19 cellular contexts compared by ENCODE assay signal in genomic region chr16:8953064-8953463, GRCh38. TPM values are rescaled to one million over a fixed set of nuclear protein-coding genes. Genes with fewer than 3 reads are reported as not detected.
DNase-seq lines count a peak whose midpoint lies in the region; ATAC-seq and TF ChIP-seq lines count a peak whose summit lies in the region.
"Had no signal": no experiment of that assay in that cellular context is flagged by ENCODE, and none has a peak within 500 bp of the region (broad histone marks: within the 10 kb centered on the region; RNA-seq: fewer than 3 reads in every experiment).

No MANE protein-coding gene starts in this region.

- H3K79me2 ChIP-seq in OCI-LY7 (ENCODE audit: insufficient read depth, low read depth, low read length): peaks cover 83% of the 10 kb centered on the region

- H4K20me1 ChIP-seq in OCI-LY7 (ENCODE audit: insufficient read depth, low read length): peaks cover 68% of the 10 kb centered on the region

- H3K36me3 Mint-ChIP-seq in activated T-cell treated with anti-CD3 and anti-CD28 coated beads, Interleukin-2, amount 50 U/mL, for 72 hours (ENCODE audit: insufficient read depth in 2 of 2): no peaks in the 10 kb centered on the region
- no peaks in the 10 kb centered on the region for H3K36me3 Mint-ChIP-seq in endodermal cell (ENCODE audit: low read depth)
- no peaks in the 10 kb centered on the region for H3K36me3 Mint-ChIP-seq in progenitor cell of endocrine pancreas (ENCODE audit: insufficient read depth)

- CTCF ChIA-PET in OCI-LY7 (lab: Charles Lee; ENCODE audit: unreplicated experiment): no interaction called here

- no peak for DNase-seq in activated T-cell treated with anti-CD3 and anti-CD28 coated beads, Interleukin-2, amount 50 U/mL, for 72 hours
- no peak for DNase-seq in activated T-cell treated with anti-CD3 and anti-CD28 coated beads, Interleukin-2, amount 50 U/mL, for 1 hour
- peak; percentile 33 for DNase-seq in OCI-LY7 (ENCODE audit: low spot score)
- DNase-seq in endodermal cell: peak; percentile 53
- DNase-seq in progenitor cell of endocrine pancreas (ENCODE audit: low spot score, unreplicated experiment): no peak
- DNase-seq: activated CD4-positive, CD25-positive, alpha-beta regulatory T cell; EL; foreskin keratinocyte; NCI-H1694; NCI-H345; NK-92 treated with Interleukin-12 subunit alpha and Interleukin-12 subunit beta, amount 100 ng/mL, for 24 hours; stimulated activated naive CD4-positive, alpha-beta T cell; T-helper 1 cell had no signal

- no peak for ATAC-seq in activated T-cell treated with anti-CD3 and anti-CD28 coated beads, Interleukin-2, amount 50 U/mL, for 72 hours (replicated peaks in 1 of 2)
- ATAC-seq in HG03175 (IDR thresholded peaks at IDR 0.05; ENCODE audit: unreplicated experiment): no peak
- ATAC-seq in HG02623 (IDR thresholded peaks at IDR 0.05; ENCODE audit: unreplicated experiment): no peak
- no peak for ATAC-seq in HG03520 (IDR thresholded peaks at IDR 0.05; ENCODE audit: unreplicated experiment)
- ATAC-seq: A549, foreskin keratinocyte, left lobe of liver had no signal

- H3K4me3 Mint-ChIP-seq in activated T-cell treated with anti-CD3 and anti-CD28 coated beads, Interleukin-2, amount 50 U/mL, for 72 hours: peak overlapping the region; percentile 7 to 20
- H3K4me3 Mint-ChIP-seq in endodermal cell (no peak overlapping the region), progenitor cell of endocrine pancreas (ENCODE audit: low read depth) (no peak overlapping the region)

- H3K27ac ChIP-seq in OCI-LY7 (ENCODE audit: low read depth, low read length, poor library complexity, severe bottlenecking): no peak overlapping the region
- H3K27ac ChIP-seq in endodermal cell (ENCODE audit: low read depth, low read length): no peak overlapping the region
- H3K27ac ChIP-seq: A549, foreskin keratinocyte had no signal

- no peak overlapping the region for H3K9ac ChIP-seq in endodermal cell (ENCODE audit: extremely low read depth, low read length, poor library complexity, severe bottlenecking)

- TF ChIP-seq CTCF in OCI-LY7 (conservative IDR thresholded peaks at IDR 0.05; ENCODE audit: low read length): no peak
- no peak for TF ChIP-seq CTCF in endodermal cell (conservative IDR thresholded peaks at IDR 0.05)
- TF ChIP-seq CTCF in progenitor cell of endocrine pancreas (IDR thresholded peaks at IDR 0.05; ENCODE audit: unreplicated experiment): no peak

- POLR2A ChIA-PET in OCI-LY7 (lab: Charles Lee): no interaction called here

- no peak overlapping the region for H2AFZ ChIP-seq in OCI-LY7 (ENCODE audit: low read length)

- H3K9me3 ChIP-seq in OCI-LY7 (ENCODE audit: low read length) (no peaks in the 10 kb centered on the region), endodermal cell (ENCODE audit: control insufficient read depth, low read length) (no peaks in the 10 kb centered on the region)
- H3K9me3 ChIP-seq: A549 had no signal

- H3K36me3 ChIP-seq in OCI-LY7 (ENCODE audit: insufficient read depth, low read length) (no peaks in the 10 kb centered on the region), endodermal cell (ENCODE audit: control insufficient read depth, insufficient read depth, low read length) (no peaks in the 10 kb centered on the region)

- H3K27me3 Mint-ChIP-seq in activated T-cell treated with anti-CD3 and anti-CD28 coated beads, Interleukin-2, amount 50 U/mL, for 72 hours (ENCODE audit: low read depth): no peaks in the 10 kb centered on the region
- H3K27me3 Mint-ChIP-seq in endodermal cell (ENCODE audit: insufficient read depth) (no peaks in the 10 kb centered on the region), progenitor cell of endocrine pancreas (no peaks in the 10 kb centered on the region)

- BruUV-seq in OCI-LY7 (replicated peaks; lab: Mats Ljungman, UMichigan): no TSS peak

- no peaks in the 10 kb centered on the region for H3K27me3 ChIP-seq in endodermal cell (ENCODE audit: control insufficient read depth, insufficient read depth, low read length, poor library complexity, severe bottlenecking)
- H3K27me3 ChIP-seq: foreskin keratinocyte had no signal

- WGBS in endodermal cell (ENCODE audit: insufficient coverage in 1 of 2, insufficient read length in 1 of 2), 2 experiments: 80 to 89% methylated on average over 7 to 11 of the region's 11 CpGs

- H3K4me3 ChIP-seq in OCI-LY7 (ENCODE audit: low read depth, low read length, poor library complexity, severe bottlenecking) (no peak overlapping the region), endodermal cell (ENCODE audit: low read length) (no peak overlapping the region)
- H3K4me3 ChIP-seq: A549, smooth muscle cell had no signal

- H3K9me3 Mint-ChIP-seq in activated T-cell treated with anti-CD3 and anti-CD28 coated beads, Interleukin-2, amount 50 U/mL, for 72 hours: no peaks in the 10 kb centered on the region
- H3K9me3 Mint-ChIP-seq in endodermal cell: no peaks in the 10 kb centered on the region
- no peaks in the 10 kb centered on the region for H3K9me3 Mint-ChIP-seq in progenitor cell of endocrine pancreas (ENCODE audit: low read depth)

- peak overlapping the region; percentile 51 for H3K27ac Mint-ChIP-seq in activated T-cell treated with anti-CD3 and anti-CD28 coated beads, Interleukin-2, amount 50 U/mL, for 72 hours
- H3K27ac Mint-ChIP-seq in endodermal cell: peak overlapping the region; percentile 30
- peak overlapping the region; percentile 90 for H3K27ac Mint-ChIP-seq in progenitor cell of endocrine pancreas

- intact Hi-C loops in OCI-LY7 (cut with micrococcal nuclease; ENCODE audit: unreplicated experiment): no loop called here

- H3K9me2 ChIP-seq in OCI-LY7 (ENCODE audit: insufficient read depth, low read length): no peaks in the 10 kb centered on the region

- peak overlapping the region; percentile 68; the same call in 1 of the 2 replicates for H3K4me2 ChIP-seq in OCI-LY7 (ENCODE audit: low read length)
- H3K4me2 ChIP-seq: A549, smooth muscle cell had no signal

- peaks cover 61% of the 10 kb centered on the region for H3K4me1 ChIP-seq in OCI-LY7 (ENCODE audit: insufficient read depth, low read length, poor library complexity, severe bottlenecking)
- peaks cover 13% of the 10 kb centered on the region for H3K4me1 ChIP-seq in endodermal cell (ENCODE audit: control insufficient read depth, insufficient read depth, low read length)

- H3K4me1 Mint-ChIP-seq in activated T-cell treated with anti-CD3 and anti-CD28 coated beads, Interleukin-2, amount 50 U/mL, for 72 hours (ENCODE audit: low read depth): peaks cover 88% of the 10 kb centered on the region
- H3K4me1 Mint-ChIP-seq in endodermal cell (peaks cover 64% of the 10 kb centered on the region), progenitor cell of endocrine pancreas (ENCODE audit: low read depth) (peaks cover 45% of the 10 kb centered on the region)

RNA-seq across cellular contexts. Expression of gene USP7, which starts 10.6 kb away (rescaled TPM):
- 100 to 1,000 TPM; 126 to 131 TPM for total RNA-seq in activated T-cell treated with anti-CD3 and anti-CD28 coated beads, Interleukin-2, amount 50 U/mL, for 72 hours
- total RNA-seq in OCI-LY7 (2014; rRNA removed; shearing (Covaris generic)): 46.4 and 61.5 TPM in 2 replicates
- 127 and 132 TPM in 2 replicates for total RNA-seq in OCI-LY7 (2022)
- 100 to 1,000 TPM; 114 to 140 TPM for total RNA-seq in endodermal cell
- 101 TPM for polyA plus RNA-seq in endodermal cell (2013, experiment 1 of 2)
- polyA plus RNA-seq in endodermal cell (2013, experiment 2 of 2): 95.6 TPM
- 159 and 171 TPM in 2 replicates for total RNA-seq in progenitor cell of endocrine pancreas

Comparison
In these comparisons a context has a peak if more than half of its experiments do, and no peak if none do; other contexts are left out.
1. DNase-seq: peak in OCI-LY7 (single experiment) and endodermal cell (single experiment); none in activated T-cell treated with anti-CD3 and anti-CD28 coated beads, Interleukin-2, amount 50 U/mL, for 72 hours (0 of 2), activated T-cell treated with anti-CD3 and anti-CD28 coated beads, Interleukin-2, amount 50 U/mL, for 1 hour (single experiment) and progenitor cell of endocrine pancreas (single experiment).
2. H3K27ac Mint-ChIP-seq: peak in every context shown above with its lines; median percentile 90 in progenitor cell of endocrine pancreas; 51 in activated T-cell treated with anti-CD3 and anti-CD28 coated beads, Interleukin-2, amount 50 U/mL, for 72 hours; 30 in endodermal cell.
3. H3K4me3 Mint-ChIP-seq: peak in activated T-cell treated with anti-CD3 and anti-CD28 coated beads, Interleukin-2, amount 50 U/mL, for 72 hours (2 of 2); none in endodermal cell (single experiment) and progenitor cell of endocrine pancreas (single experiment).